17 cellular contexts compared by ENCODE assay signal in the genomic region with DNA sequence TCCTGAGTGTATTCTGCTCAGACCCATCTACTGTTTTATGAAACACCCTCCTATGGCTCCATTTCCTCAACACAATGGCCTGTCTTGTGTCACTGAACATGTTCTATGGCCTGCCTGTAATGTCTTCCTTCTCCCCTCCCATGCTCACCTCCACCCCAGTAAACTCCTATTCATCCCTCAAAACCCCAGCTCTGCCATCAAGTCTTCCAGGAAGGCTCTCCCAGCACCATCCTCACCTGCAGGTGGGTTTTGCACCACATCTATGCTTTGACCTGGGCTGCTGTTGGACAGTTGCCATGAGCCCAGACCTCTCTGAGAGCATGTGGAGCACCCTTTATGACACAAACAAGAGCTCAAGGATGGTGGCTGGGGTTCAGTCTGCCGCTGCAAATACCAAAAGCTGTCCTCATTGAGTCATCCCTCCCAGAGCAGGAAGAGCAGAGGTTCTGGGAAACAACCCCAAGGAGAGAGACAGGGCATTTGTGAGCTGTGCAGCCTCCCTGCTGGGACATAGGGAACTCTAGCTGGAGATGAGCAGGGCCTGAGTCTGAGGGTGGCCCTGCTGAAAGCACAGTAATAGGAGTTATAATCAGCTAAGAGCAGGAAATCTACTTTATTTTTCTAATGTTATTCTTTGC.
DNase-seq lines count a peak whose midpoint lies in the region; ATAC-seq and TF ChIP-seq lines count a peak whose summit lies in the region.
"Had no signal": no experiment of that assay in that cellular context is flagged by ENCODE, and none has a peak within 500 bp of the region (broad histone marks: within the 10 kb centered on the region; RNA-seq: fewer than 3 reads in every experiment).

No MANE protein-coding gene starts in this region.

- peaks cover 40% of the 10 kb centered on the region for H3K4me1 Mint-ChIP-seq in endothelial cell (ENCODE audit: unreplicated experiment)
- no peaks in the 10 kb centered on the region for H3K4me1 Mint-ChIP-seq in activated CD4-positive, alpha-beta T cell treated with anti-CD3 and anti-CD28 coated beads, Interleukin-2, amount 10 ng/mL, durations not matched to agents 7 days and 5 days
- H3K4me1 Mint-ChIP-seq in activated T-helper 1 cell treated with anti-CD3 and anti-CD28 coated beads, Interleukin-12 subunit alpha, Interleukin-12 subunit beta, Interleukin-2, Interleukin-4 antibody, amounts not matched to agents 30 ng/mL and 10 ng/mL and 1 ng/mL, durations not matched to agents 14 hours and 24 hours and 36 hours (ENCODE audit: low read depth), result no peaks in the 10 kb centered on the region
- H3K4me1 Mint-ChIP-seq: activated CD4-positive, alpha-beta T cell treated with anti-CD3 and anti-CD28 coated beads for 36 hours had no signal

- no peaks in the 10 kb centered on the region for H3K9me3 Mint-ChIP-seq in endothelial cell (ENCODE audit: unreplicated experiment)
- peaks cover 6% of the 10 kb centered on the region for H3K9me3 Mint-ChIP-seq in activated CD4-positive, alpha-beta T cell treated with anti-CD3 and anti-CD28 coated beads, Interleukin-2, amount 10 ng/mL, durations not matched to agents 7 days and 5 days
- peaks cover 3% of the 10 kb centered on the region for H3K9me3 Mint-ChIP-seq in activated T-helper 1 cell treated with anti-CD3 and anti-CD28 coated beads, Interleukin-12 subunit alpha, Interleukin-12 subunit beta, Interleukin-2, Interleukin-4 antibody, amounts not matched to agents 30 ng/mL and 10 ng/mL and 1 ng/mL, durations not matched to agents 14 hours and 24 hours and 36 hours

- H3K9me3 ChIP-seq in SJSA1 (replicated peaks) (no peaks in the 10 kb centered on the region), right lobe of liver (no peaks in the 10 kb centered on the region), stomach smooth muscle (ENCODE audit: control insufficient read depth in 2 of 2, low read length in 2 of 2) (peaks cover 6 to 7% of the 10 kb centered on the region in 2 donors)
- H3K9me3 ChIP-seq: colonic mucosa, spleen had no signal

- H3K36me3 Mint-ChIP-seq in endothelial cell (ENCODE audit: low read depth, unreplicated experiment), result peaks cover 17% of the 10 kb centered on the region
- no peaks in the 10 kb centered on the region for H3K36me3 Mint-ChIP-seq in activated CD4-positive, alpha-beta T cell treated with anti-CD3 and anti-CD28 coated beads, Interleukin-2, amount 10 ng/mL, durations not matched to agents 7 days and 5 days (ENCODE audit: low read depth)
- H3K36me3 Mint-ChIP-seq in activated T-helper 1 cell treated with anti-CD3 and anti-CD28 coated beads, Interleukin-12 subunit alpha, Interleukin-12 subunit beta, Interleukin-2, Interleukin-4 antibody, amounts not matched to agents 30 ng/mL and 10 ng/mL and 1 ng/mL, durations not matched to agents 14 hours and 24 hours and 36 hours (ENCODE audit: low read depth), result no peaks in the 10 kb centered on the region

- DNase-seq in SJSA1 (ENCODE audit: low read depth in 1 of 2, low spot score in 2 of 2) (no peak), endothelial cell (ENCODE audit: low spot score) (no peak), right lobe of liver (no peak)
- no peak for DNase-seq in activated CD4-positive, alpha-beta T cell treated with anti-CD3 and anti-CD28 coated beads, Interleukin-2, amount 10 ng/mL, durations not matched to agents 7 days and 5 days
- no peak for DNase-seq in activated T-helper 1 cell treated with anti-CD3 and anti-CD28 coated beads, Interleukin-12 subunit alpha, Interleukin-12 subunit beta, Interleukin-2, Interleukin-4 antibody, amounts not matched to agents 30 ng/mL and 10 ng/mL and 1 ng/mL, durations not matched to agents 14 hours and 24 hours and 36 hours (ENCODE audit: low spot score)
- DNase-seq: activated CD4-positive, alpha-beta T cell treated with anti-CD3 and anti-CD28 coated beads for 36 hours; activated gamma-delta T cell; amniotic stem cell; colonic mucosa; NCI-H187 treated with DMSO at 0.1 percent for 48 hours; NCI-H446 treated with DMSO at 0.1 percent for 48 hours; T-helper 9 cell had no signal

- peak; percentile 18 to 69 (median 48) for ATAC-seq in right lobe of liver
- ATAC-seq in HG03378 (IDR thresholded peaks at IDR 0.05; ENCODE audit: unreplicated experiment), result no peak
- ATAC-seq in HG03439 (IDR thresholded peaks at IDR 0.05; ENCODE audit: unreplicated experiment), result no peak
- ATAC-seq: activated CD4-positive, alpha-beta T cell treated with anti-CD3 and anti-CD28 coated beads for 36 hours had no signal

- WGBS in right lobe of liver (ENCODE audit: insufficient coverage, low coverage, low lambda C conversion rate, missing lambda C conversion rate), result 83% methylated on average over 1 of the region's 1 CpG

- H3K4me3 ChIP-seq in SJSA1 (no peak overlapping the region), right lobe of liver (no peak overlapping the region), stomach smooth muscle (ENCODE audit: low read length in 2 of 2) (no peak overlapping the region)
- H3K4me3 ChIP-seq: colonic mucosa, hepatocyte, spleen had no signal

- no peak for TF ChIP-seq POLR2A in right lobe of liver (IDR thresholded peaks at IDR 0.05)

- no peaks in the 10 kb centered on the region for H3K36me3 ChIP-seq in SJSA1
- H3K36me3 ChIP-seq in right lobe of liver, result no peaks in the 10 kb centered on the region
- H3K36me3 ChIP-seq in stomach smooth muscle (ENCODE audit: control insufficient read depth in 2 of 2, insufficient read depth in 2 of 2, low read length in 2 of 2), result no peaks in the 10 kb centered on the region
- H3K36me3 ChIP-seq: colonic mucosa, spleen had no signal

- POLR2A ChIA-PET in activated CD4-positive, alpha-beta T cell treated with anti-CD3 and anti-CD28 coated beads, Interleukin-2, amount 10 ng/mL, durations not matched to agents 7 days and 5 days (lab: Charles Lee), result no interaction called here

- CTCF ChIA-PET in activated CD4-positive, alpha-beta T cell treated with anti-CD3 and anti-CD28 coated beads, Interleukin-2, amount 10 ng/mL, durations not matched to agents 7 days and 5 days (lab: Charles Lee), result no interaction called here

- peak overlapping the region; percentile 78 for H3K27ac Mint-ChIP-seq in endothelial cell (ENCODE audit: unreplicated experiment)
- no peak overlapping the region for H3K27ac Mint-ChIP-seq in activated CD4-positive, alpha-beta T cell treated with anti-CD3 and anti-CD28 coated beads, Interleukin-2, amount 10 ng/mL, durations not matched to agents 7 days and 5 days
- H3K27ac Mint-ChIP-seq in activated T-helper 1 cell treated with anti-CD3 and anti-CD28 coated beads, Interleukin-12 subunit alpha, Interleukin-12 subunit beta, Interleukin-2, Interleukin-4 antibody, amounts not matched to agents 30 ng/mL and 10 ng/mL and 1 ng/mL, durations not matched to agents 14 hours and 24 hours and 36 hours, result no peak overlapping the region
- H3K27ac Mint-ChIP-seq: activated CD4-positive, alpha-beta T cell treated with anti-CD3 and anti-CD28 coated beads for 36 hours had no signal

- H3K27me3 ChIP-seq in SJSA1 (replicated peaks) (no peaks in the 10 kb centered on the region), right lobe of liver (peaks cover 0 to 3% of the 10 kb centered on the region in 2 donors), stomach smooth muscle (ENCODE audit: control insufficient read depth in 1 of 2, insufficient read depth in 2 of 2, low read length in 2 of 2) (no peaks in the 10 kb centered on the region)
- H3K27me3 ChIP-seq: colonic mucosa, hepatocyte, spleen had no signal

- intact Hi-C loops in right lobe of liver (cut with DNase I), result no loop called here
- intact Hi-C loops in activated T-helper 1 cell treated with anti-CD3 and anti-CD28 coated beads, Interleukin-12 subunit alpha, Interleukin-12 subunit beta, Interleukin-2, Interleukin-4 antibody, amounts not matched to agents 30 ng/mL and 10 ng/mL and 1 ng/mL, durations not matched to agents 14 hours and 24 hours and 36 hours (cut with micrococcal nuclease), result no loop called here

- no peak overlapping the region for H3K4me3 Mint-ChIP-seq in endothelial cell (ENCODE audit: unreplicated experiment)
- H3K4me3 Mint-ChIP-seq in activated CD4-positive, alpha-beta T cell treated with anti-CD3 and anti-CD28 coated beads, Interleukin-2, amount 10 ng/mL, durations not matched to agents 7 days and 5 days, result no peak overlapping the region
- no peak overlapping the region for H3K4me3 Mint-ChIP-seq in activated T-helper 1 cell treated with anti-CD3 and anti-CD28 coated beads, Interleukin-12 subunit alpha, Interleukin-12 subunit beta, Interleukin-2, Interleukin-4 antibody, amounts not matched to agents 30 ng/mL and 10 ng/mL and 1 ng/mL, durations not matched to agents 14 hours and 24 hours and 36 hours
- H3K4me3 Mint-ChIP-seq: activated CD4-positive, alpha-beta T cell treated with anti-CD3 and anti-CD28 coated beads for 36 hours had no signal

- H3K27me3 Mint-ChIP-seq in endothelial cell (ENCODE audit: unreplicated experiment), result peaks cover 11% of the 10 kb centered on the region
- peaks cover 18% of the 10 kb centered on the region for H3K27me3 Mint-ChIP-seq in activated CD4-positive, alpha-beta T cell treated with anti-CD3 and anti-CD28 coated beads, Interleukin-2, amount 10 ng/mL, durations not matched to agents 7 days and 5 days
- H3K27me3 Mint-ChIP-seq in activated T-helper 1 cell treated with anti-CD3 and anti-CD28 coated beads, Interleukin-12 subunit alpha, Interleukin-12 subunit beta, Interleukin-2, Interleukin-4 antibody, amounts not matched to agents 30 ng/mL and 10 ng/mL and 1 ng/mL, durations not matched to agents 14 hours and 24 hours and 36 hours (ENCODE audit: insufficient read depth), result peaks cover 8% of the 10 kb centered on the region

- H3K27ac ChIP-seq in SJSA1 (peak overlapping the region; percentile 64), right lobe of liver (no peak overlapping the region), stomach smooth muscle (ENCODE audit: low read length) (peak overlapping the region; percentile 46)
- H3K27ac ChIP-seq: colonic mucosa, hepatocyte had no signal

- H3K4me1 ChIP-seq in SJSA1 (replicated peaks) (peaks cover 18% of the 10 kb centered on the region), right lobe of liver (no peaks in the 10 kb centered on the region), stomach smooth muscle (ENCODE audit: control insufficient read depth, insufficient read depth, low read length) (peaks cover 11% of the 10 kb centered on the region)
- H3K4me1 ChIP-seq: colonic mucosa had no signal

- TF ChIP-seq CTCF in endothelial cell (IDR thresholded peaks at IDR 0.05; ENCODE audit: unreplicated experiment) (no peak), right lobe of liver (IDR thresholded peaks at IDR 0.05) (no peak)

- no peak overlapping the region for H3K9ac ChIP-seq in stomach smooth muscle (ENCODE audit: low read length in 2 of 2)

Comparison
In these comparisons a context has a peak if more than half of its experiments do, and no peak if none do; other contexts are left out.
1. H3K27ac ChIP-seq: peak in SJSA1 (single experiment) and stomach smooth muscle (single experiment); none in right lobe of liver (0 of 3).
2. ATAC-seq: peak in right lobe of liver (4 of 4); none in HG03378 (single experiment) and HG03439 (single experiment).